In genomic region chr18:67514901-67515540, GRCh38 we compare ENCODE assay signal across 8 cellular contexts. TPM values are rescaled to one million over a fixed set of nuclear protein-coding genes. Genes with fewer than 3 reads are reported as not detected.
A peak's percentile ranks its signal among the peaks of the same experiment; 100 is the strongest.
DNase-seq lines count a peak whose midpoint lies in the region; ATAC-seq and TF ChIP-seq lines count a peak whose summit lies in the region.

No MANE protein-coding gene starts in this region.

- WGBS in ectodermal cell, 2 experiments: 60 to 64% methylated on average over 6 of the region's 6 CpGs

- H3K36me3 Mint-ChIP-seq in CD4-positive, CD25-positive, alpha-beta regulatory T cell: no peaks in the 10 kb centered on the region
- peaks cover 29% of the 10 kb centered on the region for H3K36me3 Mint-ChIP-seq in nephron (ENCODE audit: low read depth)

- H3K4me3 ChIP-seq in CD4-positive, CD25-positive, alpha-beta regulatory T cell (ENCODE audit: low read depth, low read length): no peak overlapping the region
- H3K4me3 ChIP-seq in Loucy (ENCODE audit: low read length, poor library complexity, severe bottlenecking) (no peak overlapping the region), ectodermal cell (ENCODE audit: insufficient read depth, low read depth, low read length) (peak overlapping the region; percentile 68)

- H3K4me1 ChIP-seq in CD4-positive, CD25-positive, alpha-beta regulatory T cell (ENCODE audit: control insufficient read depth, insufficient read depth, low read length, poor library complexity, severe bottlenecking): peaks cover 20% of the 10 kb centered on the region
- H3K4me1 ChIP-seq in Loucy (ENCODE audit: insufficient read depth, low read length, poor library complexity, severe bottlenecking): peaks cover 8% of the 10 kb centered on the region
- H3K4me1 ChIP-seq in ectodermal cell (ENCODE audit: control insufficient read depth, insufficient read depth, low read length): peaks cover 5% of the 10 kb centered on the region

- H2AFZ ChIP-seq in Loucy (ENCODE audit: low read length): no peak overlapping the region

- H3K4me3 Mint-ChIP-seq in CD4-positive, CD25-positive, alpha-beta regulatory T cell: peak overlapping the region; percentile 34 to 93 (median 92)
- peak overlapping the region; percentile 93 to 99 (median 96) for H3K4me3 Mint-ChIP-seq in nephron

- no peaks in the 10 kb centered on the region for H4K20me1 ChIP-seq in Loucy (ENCODE audit: insufficient read depth, low read length, poor library complexity, severe bottlenecking)

- H3F3A ChIP-seq in Loucy (ENCODE audit: low read depth): no peaks in the 10 kb centered on the region

- no peaks in the 10 kb centered on the region for H3K79me2 ChIP-seq in Loucy (ENCODE audit: insufficient read depth, low read length)

- H3K4me2 ChIP-seq in Loucy (ENCODE audit: low read depth, low read length, poor library complexity, severe bottlenecking): peak overlapping the region; percentile 81

- no peak for ATAC-seq in CD4-positive, CD25-positive, alpha-beta regulatory T cell (ENCODE audit: low read depth in 2 of 2)
- no peak for ATAC-seq in HG02973 (IDR thresholded peaks at IDR 0.05; ENCODE audit: unreplicated experiment)
- no peak for ATAC-seq in HG03442 (IDR thresholded peaks at IDR 0.05; ENCODE audit: unreplicated experiment)
- ATAC-seq in HG02981 (IDR thresholded peaks at IDR 0.05; ENCODE audit: unreplicated experiment): no peak

- H3K27me3 Mint-ChIP-seq in CD4-positive, CD25-positive, alpha-beta regulatory T cell: peaks cover 18% of the 10 kb centered on the region
- no peaks in the 10 kb centered on the region for H3K27me3 Mint-ChIP-seq in nephron (ENCODE audit: low read depth)

- TF ChIP-seq CTCF in Loucy (conservative IDR thresholded peaks at IDR 0.05; ENCODE audit: low read length) (no peak), nephron (IDR thresholded peaks at IDR 0.05; ENCODE audit: unreplicated experiment in 3 of 3) (no peak)

- H3K9me3 ChIP-seq in CD4-positive, CD25-positive, alpha-beta regulatory T cell (ENCODE audit: control insufficient read depth in 2 of 2, low read length in 2 of 2): no peaks in the 10 kb centered on the region
- H3K9me3 ChIP-seq in Loucy (ENCODE audit: insufficient read depth, low read depth, low read length) (no peaks in the 10 kb centered on the region), ectodermal cell (ENCODE audit: control insufficient read depth, low read length) (no peaks in the 10 kb centered on the region)

- H3K9ac ChIP-seq in Loucy (ENCODE audit: low read depth, low read length, poor library complexity, severe bottlenecking): no peak overlapping the region

- peaks cover 4 to 34% (median 12%) of the 10 kb centered on the region in 4 donors for H3K4me1 Mint-ChIP-seq in CD4-positive, CD25-positive, alpha-beta regulatory T cell
- H3K4me1 Mint-ChIP-seq in nephron: peaks cover 43% of the 10 kb centered on the region

- H3K27ac Mint-ChIP-seq in CD4-positive, CD25-positive, alpha-beta regulatory T cell: peak overlapping the region in 2 of 3 donors; percentile 7 to 43
- peak overlapping the region; percentile 51 to 98 (median 87) for H3K27ac Mint-ChIP-seq in nephron

- H3K36me3 ChIP-seq in CD4-positive, CD25-positive, alpha-beta regulatory T cell (ENCODE audit: control insufficient read depth, insufficient read depth, low read length): no peaks in the 10 kb centered on the region
- H3K36me3 ChIP-seq in Loucy (ENCODE audit: insufficient read depth, low read length) (no peaks in the 10 kb centered on the region), ectodermal cell (ENCODE audit: control insufficient read depth, insufficient read depth, low read length) (no peaks in the 10 kb centered on the region)

- no peak overlapping the region for H3K27ac ChIP-seq in CD4-positive, CD25-positive, alpha-beta regulatory T cell (ENCODE audit: insufficient read depth, low read length, poor library complexity, severe bottlenecking)
- no peak overlapping the region for H3K27ac ChIP-seq in ectodermal cell (ENCODE audit: insufficient read depth, low read depth, low read length, poor library complexity, severe bottlenecking)

- peaks cover 0 to 4% (median 0%) of the 10 kb centered on the region in 7 donors for H3K9me3 Mint-ChIP-seq in CD4-positive, CD25-positive, alpha-beta regulatory T cell
- no peaks in the 10 kb centered on the region for H3K9me3 Mint-ChIP-seq in nephron

- H3K9me2 ChIP-seq in Loucy (replicated peaks; ENCODE audit: low read depth, low read length): no peaks in the 10 kb centered on the region

- DNase-seq in CD4-positive, CD25-positive, alpha-beta regulatory T cell: no peak
- no peak for DNase-seq in SK-N-DZ (ENCODE audit: low spot score)

- no peaks in the 10 kb centered on the region for H3K27me3 ChIP-seq in CD4-positive, CD25-positive, alpha-beta regulatory T cell (ENCODE audit: control insufficient read depth, insufficient read depth, low read length)
- H3K27me3 ChIP-seq in Loucy (ENCODE audit: insufficient read depth, low read length, poor library complexity, severe bottlenecking): no peaks in the 10 kb centered on the region
- H3K27me3 ChIP-seq in ectodermal cell (ENCODE audit: control insufficient read depth, insufficient read depth, low read length, poor library complexity, severe bottlenecking): peaks cover 4% of the 10 kb centered on the region

RNA-seq across cellular contexts. Expression of gene DSEL, which starts 1.5 kb away (rescaled TPM):
- total RNA-seq in CD4-positive, CD25-positive, alpha-beta regulatory T cell: 0.17 TPM
- polyA plus RNA-seq in CD4-positive, CD25-positive, alpha-beta regulatory T cell: under 1 TPM; 0.01 to 0.30 (median 0.12) TPM
- 3.6 TPM for polyA plus RNA-seq in ectodermal cell (2013, experiment 1 of 4)
- 3.4 TPM for polyA plus RNA-seq in ectodermal cell (2013, experiment 2 of 4)
- 2.4 TPM for polyA plus RNA-seq in ectodermal cell (2013, experiment 3 of 4)
- 2.8 TPM for polyA plus RNA-seq in ectodermal cell (2013, experiment 4 of 4)
- polyA plus RNA-seq in SK-N-DZ (2014; cell fraction: cytosol; rRNA removed): 0.45 and 0.54 TPM in 2 replicates
- 0.32 and 0.54 TPM in 2 replicates for polyA plus RNA-seq in SK-N-DZ (2014; cell fraction: nucleus; rRNA removed)
